In the genomic region with DNA sequence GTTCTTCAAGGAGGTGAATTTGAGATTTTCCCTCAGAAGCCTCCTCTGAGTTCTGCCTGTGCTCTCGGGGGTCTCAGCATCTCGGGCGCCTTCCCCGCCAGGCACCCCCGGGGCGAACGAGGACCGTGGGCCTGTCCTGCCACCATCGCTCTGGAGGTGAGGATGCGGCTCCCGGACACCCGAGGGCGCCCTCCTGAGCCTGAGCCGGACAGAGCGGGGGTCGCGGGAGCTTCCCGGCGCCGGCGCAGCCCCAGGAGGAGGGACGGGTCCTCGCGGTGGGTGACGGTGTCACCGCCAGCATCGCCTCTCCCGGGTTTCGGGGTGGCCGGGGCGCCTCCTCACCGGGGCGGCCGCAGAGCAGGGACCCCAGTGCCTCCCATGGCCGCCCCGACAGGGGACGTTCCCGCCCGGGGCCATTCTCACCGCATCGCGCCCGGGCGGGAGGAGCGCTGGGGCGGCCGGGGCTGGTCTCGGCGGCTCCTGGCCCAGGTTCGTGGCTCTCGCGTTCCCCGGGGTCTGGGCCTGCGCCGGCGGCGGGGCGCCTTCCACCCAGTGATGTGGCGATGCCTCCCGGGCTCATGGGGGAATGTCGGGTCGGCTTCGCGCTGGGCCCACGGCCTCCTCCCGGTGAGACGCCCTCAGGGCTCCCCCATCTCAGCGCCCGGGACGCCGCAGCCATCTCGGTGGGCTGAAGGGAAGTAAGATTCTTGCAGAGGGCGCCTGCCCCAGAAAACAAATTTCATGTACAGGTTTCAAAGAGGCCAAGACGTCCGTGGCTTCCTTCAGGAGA, we compare ENCODE assay signal across 10 cellular contexts.
DNase-seq lines count a peak whose midpoint lies in the region; ATAC-seq, FAIRE-seq and TF ChIP-seq lines count a peak whose summit lies in the region.
"Had no signal": no experiment of that assay in that cellular context is flagged by ENCODE, and none has a peak within 500 bp of the region (broad histone marks: within the 10 kb centered on the region; RNA-seq: fewer than 3 reads in every experiment).

No MANE protein-coding gene starts in this region.

- DNase-seq in Right ventricle myocardium inferior (ENCODE audit: missing footprints) (no peak), cardiac septum (ENCODE audit: low spot score) (no peak), Right ventricle myocardium superior (peak; percentile 69), omental fat pad (ENCODE audit: low spot score) (no peak), D721Med (ENCODE audit: insufficient read length, low spot score) (no peak), NCI-H524 (lab: John Stamatoyannopoulos, UW) (no peak), SHP77 treated with DMSO at 0.1 percent for 48 hours (lab: John Stamatoyannopoulos, UW) (no peak), cerebellar nuclear complex (lab: John Stamatoyannopoulos, UW) (no peak)
- DNase-seq: NCI-H1436 treated with DMSO at 0.1 percent for 48 hours had no signal

- FAIRE-seq in D721Med (lab: Jason Lieb, UNC), result no peak
- FAIRE-seq: H54 had no signal

- TF ChIP-seq CTCF in omental fat pad (IDR thresholded peaks at IDR 0.05) (no peak), D721Med (IDR thresholded peaks at IDR 0.05; ENCODE audit: insufficient read depth, missing control alignments) (no peak)

- intact Hi-C loops in Right ventricle myocardium inferior (cut with DNase I) (no loop called here), cardiac septum (cut with DNase I) (loop anchor here (5.0 kb wide), 1 partner anchor 330 kb away; the partner anchor contains the start of gene DLL1), Right ventricle myocardium superior (cut with DNase I) (no loop called here)

- peak; percentile 83 for ATAC-seq in Right ventricle myocardium inferior
- ATAC-seq in Right ventricle myocardium superior (ENCODE audit: poor library complexity), result peak; percentile 87
- peak; percentile 44 for ATAC-seq in omental fat pad (ENCODE audit: low FRiP score)
